In genomic region chr16:87824016-87824990, GRCh38 we compare ENCODE assay signal across 26 cellular contexts. TPM values are rescaled to one million over a fixed set of nuclear protein-coding genes. Genes with fewer than 3 reads are reported as not detected.
DNase-seq lines count a peak whose midpoint lies in the region; ATAC-seq, FAIRE-seq and TF ChIP-seq lines count a peak whose summit lies in the region.
"Had no signal": no experiment of that assay in that cellular context is flagged by ENCODE, and none has a peak within 500 bp of the region (broad histone marks: within the 10 kb centered on the region; RNA-seq: fewer than 3 reads in every experiment).

No MANE protein-coding gene starts in this region.

- H3K9me3 Mint-ChIP-seq in activated CD4-positive, alpha-beta T cell treated with anti-CD3 and anti-CD28 coated beads for 36 hours (ENCODE audit: low read depth) = no peaks in the 10 kb centered on the region
- peaks cover 2% of the 10 kb centered on the region for H3K9me3 Mint-ChIP-seq in activated CD4-positive, alpha-beta T cell treated with anti-CD3 and anti-CD28 coated beads, Interleukin-2, amount 10 ng/mL, durations not matched to agents 7 days and 5 days

- H3K36me3 ChIP-seq in WERI-Rb-1 (no peaks in the 10 kb centered on the region), HepG2 (replicated peaks in 1 of 2; ENCODE audit: control insufficient read depth in 1 of 2, insufficient read depth in 2 of 2, low read length in 2 of 2) (no peaks in the 10 kb centered on the region)
- H3K36me3 ChIP-seq: gastroesophageal sphincter, sigmoid colon, upper lobe of left lung had no signal

- CTCF ChIA-PET in activated CD4-positive, alpha-beta T cell treated with anti-CD3 and anti-CD28 coated beads for 36 hours (lab: Charles Lee) = interaction anchor here (1.0 kb wide), 3 partner anchors 25 to 77 kb away, joined by 3 to 5 read pairs (median 3); no protein-coding TSS in a partner anchor
- CTCF ChIA-PET in activated CD4-positive, alpha-beta T cell treated with anti-CD3 and anti-CD28 coated beads, Interleukin-2, amount 10 ng/mL, durations not matched to agents 7 days and 5 days (lab: Charles Lee) = interaction anchor here (0.9 to 1.5 kb wide), 3 partner anchors 16 to 32 kb away, joined by 3 read pairs; no protein-coding TSS in a partner anchor
- CTCF ChIA-PET in HepG2 (lab: Yijun Ruan, JAX; ENCODE audit: low intra/inter-chr PET ratio, low total read pairs) = no interaction called here

- no TSS peak for BruUV-seq in HepG2 (replicated peaks; lab: Mats Ljungman, UMichigan)

- FAIRE-seq in HepG2 (lab: Jason Lieb, UNC) = no peak
- FAIRE-seq: colon had no signal

- H3K9ac ChIP-seq in HepG2 (ENCODE audit: insufficient read depth, low read depth, low read length) = no peak overlapping the region

- ATAC-seq in activated CD4-positive, alpha-beta T cell treated with anti-CD3 and anti-CD28 coated beads for 36 hours = no peak
- ATAC-seq in HepG2 = peak; percentile 4
- ATAC-seq: gastroesophageal sphincter, mucosa of descending colon, SK-N-SH treated with all-trans-retinoic acid at 6 μM for 48 hours had no signal

- no peak for TF ChIP-seq RAD21 in HepG2 (CRISPR knock-in tag; IDR thresholded peaks at IDR 0.05)

- intact Hi-C loops in activated CD4-positive, alpha-beta T cell treated with anti-CD3 and anti-CD28 coated beads for 36 hours (cut with DNase I, micrococcal nuclease) = loop anchor here in 1 of 2 experiments (5.0 kb wide), 1 partner anchor 42 kb away; no protein-coding TSS in a partner anchor
- intact Hi-C loops in HepG2 (cut with micrococcal nuclease; ENCODE audit: unreplicated experiment) = no loop called here

- TF ChIP-seq EP300 in HepG2 (IDR thresholded peaks at IDR 0.05; ENCODE audit: low read depth in 2 of 2, low read length in 2 of 2) (no peak), HepG2 (CRISPR knock-in tag; IDR thresholded peaks at IDR 0.05; ENCODE audit: borderline replicate concordance) (no peak)

- H3K79me2 ChIP-seq in HepG2 (ENCODE audit: insufficient read depth, low read length) = no peaks in the 10 kb centered on the region

- H3K27ac Mint-ChIP-seq in activated CD4-positive, alpha-beta T cell treated with anti-CD3 and anti-CD28 coated beads for 36 hours = no peak overlapping the region
- H3K27ac Mint-ChIP-seq in activated CD4-positive, alpha-beta T cell treated with anti-CD3 and anti-CD28 coated beads, Interleukin-2, amount 10 ng/mL, durations not matched to agents 7 days and 5 days = no peak overlapping the region

- no peak overlapping the region for H2AFZ ChIP-seq in HepG2 (ENCODE audit: low read length)

- H3K36me3 Mint-ChIP-seq in activated CD4-positive, alpha-beta T cell treated with anti-CD3 and anti-CD28 coated beads for 36 hours (ENCODE audit: low read depth) = peaks cover 2% of the 10 kb centered on the region
- no peaks in the 10 kb centered on the region for H3K36me3 Mint-ChIP-seq in activated CD4-positive, alpha-beta T cell treated with anti-CD3 and anti-CD28 coated beads, Interleukin-2, amount 10 ng/mL, durations not matched to agents 7 days and 5 days (ENCODE audit: low read depth)

- H3K4me1 ChIP-seq in HepG2 (ENCODE audit: insufficient read depth, low read length) = peaks cover 83% of the 10 kb centered on the region
- H3K4me1 ChIP-seq: upper lobe of left lung had no signal

- peak; percentile 32 for DNase-seq in activated CD4-positive, alpha-beta T cell treated with anti-CD3 and anti-CD28 coated beads for 36 hours
- no peak for DNase-seq in activated CD4-positive, alpha-beta T cell treated with anti-CD3 and anti-CD28 coated beads, Interleukin-2, amount 10 ng/mL, durations not matched to agents 7 days and 5 days
- DNase-seq in EH (ENCODE audit: low read depth) (peak; percentile 39), WERI-Rb-1 (peak; percentile 28), HepG2 (ENCODE audit: low spot score) (no peak), RPMI8226 (no peak), NCI-H82 (lab: John Stamatoyannopoulos, UW) (no peak)
- no peak for DNase-seq in activated effector memory CD4-positive, alpha-beta T cell treated with Interleukin-2 at 50 U/mL for 16 hours
- DNase-seq: 8988T; activated CD8-positive, alpha-beta memory T cell treated with anti-CD3 and anti-CD28 coated beads, Interleukin-2, amount 50 U/mL, for 48 hours; activated gamma-delta T cell; DMS79; effector memory CD4-positive, alpha-beta T cell; GOT3; IMR-90; islet precursor cell; NCI-H1092 treated with DMSO at 0.1 percent for 48 hours; NCI-H2029; NCI-H69; sigmoid colon had no signal

- POLR2A ChIA-PET in activated CD4-positive, alpha-beta T cell treated with anti-CD3 and anti-CD28 coated beads for 36 hours (lab: Charles Lee) = interaction anchor here (0.6 to 2.0 kb wide), 3 partner anchors 10 to 45 kb away, joined by 5 to 12 read pairs (median 5); no protein-coding TSS in a partner anchor
- POLR2A ChIA-PET in activated CD4-positive, alpha-beta T cell treated with anti-CD3 and anti-CD28 coated beads, Interleukin-2, amount 10 ng/mL, durations not matched to agents 7 days and 5 days (lab: Charles Lee) = no interaction called here
- POLR2A ChIA-PET in HepG2 (lab: Yijun Ruan, JAX) = interaction anchor here (0.8 to 2.5 kb wide), 6 partner anchors 15 to 44 kb away, joined by 3 to 10 read pairs (median 5); no protein-coding TSS in a partner anchor

- TF ChIP-seq CTCF in WERI-Rb-1 (IDR thresholded peaks at IDR 0.05; ENCODE audit: low read depth, low read length) (no peak), HepG2 (CRISPR knock-in tag; IDR thresholded peaks at IDR 0.05) (no peak)

- peak overlapping the region; percentile 91 for H3K27ac ChIP-seq in WERI-Rb-1
- H3K27ac ChIP-seq in HepG2 (ENCODE audit: extremely low read length, insufficient read depth, low read length) = no peak overlapping the region
- H3K27ac ChIP-seq: gastroesophageal sphincter, HL-60, sigmoid colon, upper lobe of left lung had no signal

- peaks cover 7% of the 10 kb centered on the region for H3K4me1 Mint-ChIP-seq in activated CD4-positive, alpha-beta T cell treated with anti-CD3 and anti-CD28 coated beads for 36 hours
- peaks cover 15% of the 10 kb centered on the region for H3K4me1 Mint-ChIP-seq in activated CD4-positive, alpha-beta T cell treated with anti-CD3 and anti-CD28 coated beads, Interleukin-2, amount 10 ng/mL, durations not matched to agents 7 days and 5 days

- no peak overlapping the region for H3K4me2 ChIP-seq in HepG2 (ENCODE audit: low read depth, low read length)

- H3K4me3 Mint-ChIP-seq in activated CD4-positive, alpha-beta T cell treated with anti-CD3 and anti-CD28 coated beads for 36 hours = peak overlapping the region; percentile 33
- no peak overlapping the region for H3K4me3 Mint-ChIP-seq in activated CD4-positive, alpha-beta T cell treated with anti-CD3 and anti-CD28 coated beads, Interleukin-2, amount 10 ng/mL, durations not matched to agents 7 days and 5 days

- 35% methylated on average over 11 of the region's 19 CpGs for WGBS in HepG2 (ENCODE audit: low lambda C conversion rate)

- no peaks in the 10 kb centered on the region for H4K20me1 ChIP-seq in HepG2 (ENCODE audit: insufficient read depth, low read length)

- no peaks in the 10 kb centered on the region for H3K27me3 Mint-ChIP-seq in activated CD4-positive, alpha-beta T cell treated with anti-CD3 and anti-CD28 coated beads for 36 hours
- H3K27me3 Mint-ChIP-seq in activated CD4-positive, alpha-beta T cell treated with anti-CD3 and anti-CD28 coated beads, Interleukin-2, amount 10 ng/mL, durations not matched to agents 7 days and 5 days = no peaks in the 10 kb centered on the region

- H3K4me3 ChIP-seq in WERI-Rb-1 (ENCODE audit: low read depth, low read length) (no peak overlapping the region), HepG2 (replicated peaks in 1 of 3; ENCODE audit: insufficient read depth in 1 of 3, low read depth in 2 of 3, low read length in 3 of 3) (no peak overlapping the region)
- H3K4me3 ChIP-seq: gastroesophageal sphincter, mucosa of descending colon, sigmoid colon, upper lobe of left lung had no signal

- H3K27me3 ChIP-seq in WERI-Rb-1 (ENCODE audit: insufficient read depth, low read depth, severe bottlenecking) (no peaks in the 10 kb centered on the region), HepG2 (ENCODE audit: control insufficient read depth in 1 of 2, insufficient read depth in 2 of 2, low read length in 2 of 2) (peaks cover 10 to 57% of the 10 kb centered on the region in 2 experiments)
- H3K27me3 ChIP-seq: upper lobe of left lung had no signal

- in situ Hi-C loops in HepG2 (cut with HindIII; ENCODE audit: extremely low pct_ligation_motif_present, low pct_unique_long_range_greater_than_20kb) = no loop called here

- H3K9me3 ChIP-seq in WERI-Rb-1 (ENCODE audit: severe bottlenecking) (no peaks in the 10 kb centered on the region), HepG2 (ENCODE audit: low read length) (no peaks in the 10 kb centered on the region)
- H3K9me3 ChIP-seq: gastroesophageal sphincter, mucosa of descending colon, sigmoid colon, upper lobe of left lung had no signal

- TF ChIP-seq POLR2A in HepG2 (IDR thresholded peaks at IDR 0.05; ENCODE audit: insufficient read depth in 1 of 2, low read depth in 2 of 2, low read length in 2 of 2) = no peak

RNA-seq across cellular contexts. Expression of gene SLC7A5, which starts 45.0 kb away (rescaled TPM):
- 100 to 1,000 TPM; 337 to 354 TPM for total RNA-seq in activated CD4-positive, alpha-beta T cell treated with anti-CD3 and anti-CD28 coated beads for 36 hours
- 10 to 100 TPM; 73.1 to 77.1 TPM for total RNA-seq in activated CD4-positive, alpha-beta T cell treated with anti-CD3 and anti-CD28 coated beads, Interleukin-2, amount 10 ng/mL, durations not matched to agents 7 days and 5 days
- 84.4 and 155 TPM in 2 replicates for total RNA-seq in HepG2 (2016; rRNA removed; fragmentation: Illumina TruSeq; extraction: Trizol)
- total RNA-seq in HepG2 (2016; cell fraction: cytosol; rRNA removed; fragmentation: Illumina TruSeq; extraction: Trizol; ENCODE audit: low read depth) = 20.4 and 21.0 TPM in 2 replicates
- total RNA-seq in HepG2 (2016; cell fraction: insoluble cytoplasmic fraction; rRNA removed; fragmentation: Illumina TruSeq; extraction: Trizol) = 65.4 and 165 TPM in 2 replicates
- total RNA-seq in HepG2 (2016; cell fraction: membrane; rRNA removed; fragmentation: Illumina TruSeq; extraction: Trizol) = 76.8 and 82.0 TPM in 2 replicates
- 144 and 171 TPM in 2 replicates for total RNA-seq in HepG2 (2016; cell fraction: nucleus; rRNA removed; fragmentation: Illumina TruSeq; extraction: Trizol)
- 79.6 and 84.0 TPM in 2 replicates for polyA plus RNA-seq in HepG2 (2011; rRNA removed)
- 58.4 and 80.8 TPM in 2 replicates for polyA plus RNA-seq in HepG2 (2011; cell fraction: cytosol; rRNA removed)
- 118 and 147 TPM in 2 replicates for polyA plus RNA-seq in HepG2 (2011; cell fraction: nucleus; rRNA removed)
- polyA plus RNA-seq in HepG2 (2012) = 135 and 207 TPM in 2 replicates
- polyA plus RNA-seq in HepG2 (2016; cell fraction: cytosol; fragmentation: Illumina TruSeq; extraction: Trizol; ENCODE audit: low read depth) = 17.8 and 19.1 TPM in 2 replicates
- polyA plus RNA-seq in HepG2 (2016; cell fraction: insoluble cytoplasmic fraction; fragmentation: Illumina TruSeq; extraction: Trizol; ENCODE audit: low read depth) = 93.2 and 121 TPM in 2 replicates
- 56.5 and 59.3 TPM in 2 replicates for polyA plus RNA-seq in HepG2 (2016; cell fraction: membrane; fragmentation: Illumina TruSeq; extraction: Trizol; ENCODE audit: low read depth)
- 307 and 313 TPM in 2 replicates for polyA plus RNA-seq in HepG2 (2016; cell fraction: nucleus; fragmentation: Illumina TruSeq; extraction: Trizol; ENCODE audit: insufficient read depth, low read depth)
- 157 and 170 TPM in 2 replicates for polyA minus RNA-seq in HepG2 (2011; rRNA and poly(A)+ RNA removed; ENCODE audit: low replicate concordance)
- polyA minus RNA-seq in HepG2 (2011; cell fraction: cytosol; rRNA and poly(A)+ RNA removed) = 88.7 and 88.8 TPM in 2 replicates
- 35.7 and 42.5 TPM in 2 replicates for polyA minus RNA-seq in HepG2 (2011; cell fraction: nucleus; rRNA and poly(A)+ RNA removed)

RNA-seq across cellular contexts. Expression of gene KLHDC4, which starts 58.5 kb away (rescaled TPM):
- total RNA-seq in activated CD4-positive, alpha-beta T cell treated with anti-CD3 and anti-CD28 coated beads for 36 hours = 10 to 100 TPM; 67.0 to 77.3 TPM
- 100 to 1,000 TPM in 1 of 2 experiments, 10 to 100 TPM in 1; 83.2 to 102 TPM for total RNA-seq in activated CD4-positive, alpha-beta T cell treated with anti-CD3 and anti-CD28 coated beads, Interleukin-2, amount 10 ng/mL, durations not matched to agents 7 days and 5 days
- total RNA-seq in HepG2 (2016; rRNA removed; fragmentation: Illumina TruSeq; extraction: Trizol) = 26.7 and 31.8 TPM in 2 replicates
- total RNA-seq in HepG2 (2016; cell fraction: cytosol; rRNA removed; fragmentation: Illumina TruSeq; extraction: Trizol; ENCODE audit: low read depth) = 19.6 and 21.0 TPM in 2 replicates
- 27.2 and 34.0 TPM in 2 replicates for total RNA-seq in HepG2 (2016; cell fraction: insoluble cytoplasmic fraction; rRNA removed; fragmentation: Illumina TruSeq; extraction: Trizol)
- total RNA-seq in HepG2 (2016; cell fraction: membrane; rRNA removed; fragmentation: Illumina TruSeq; extraction: Trizol) = 12.7 and 13.0 TPM in 2 replicates
- 35.2 and 38.5 TPM in 2 replicates for total RNA-seq in HepG2 (2016; cell fraction: nucleus; rRNA removed; fragmentation: Illumina TruSeq; extraction: Trizol)
- polyA plus RNA-seq in HepG2 (2011; rRNA removed) = 18.7 and 22.7 TPM in 2 replicates
- 8.9 and 14.1 TPM in 2 replicates for polyA plus RNA-seq in HepG2 (2011; cell fraction: cytosol; rRNA removed)
- polyA plus RNA-seq in HepG2 (2011; cell fraction: nucleus; rRNA removed) = 122 TPM in 2 replicates
- 24.2 and 33.3 TPM in 2 replicates for polyA plus RNA-seq in HepG2 (2012)
- polyA plus RNA-seq in HepG2 (2016; cell fraction: cytosol; fragmentation: Illumina TruSeq; extraction: Trizol; ENCODE audit: low read depth) = 3.6 TPM in 2 replicates
- 25.4 and 27.5 TPM in 2 replicates for polyA plus RNA-seq in HepG2 (2016; cell fraction: insoluble cytoplasmic fraction; fragmentation: Illumina TruSeq; extraction: Trizol; ENCODE audit: low read depth)
- polyA plus RNA-seq in HepG2 (2016; cell fraction: membrane; fragmentation: Illumina TruSeq; extraction: Trizol; ENCODE audit: low read depth) = 6.5 and 8.9 TPM in 2 replicates
- 82.6 and 96.2 TPM in 2 replicates for polyA plus RNA-seq in HepG2 (2016; cell fraction: nucleus; fragmentation: Illumina TruSeq; extraction: Trizol; ENCODE audit: insufficient read depth, low read depth)
- polyA minus RNA-seq in HepG2 (2011; rRNA and poly(A)+ RNA removed; ENCODE audit: low replicate concordance) = 24.4 and 42.1 TPM in 2 replicates
- polyA minus RNA-seq in HepG2 (2011; cell fraction: cytosol; rRNA and poly(A)+ RNA removed) = 8.9 and 11.7 TPM in 2 replicates
- 42.6 and 46.6 TPM in 2 replicates for polyA minus RNA-seq in HepG2 (2011; cell fraction: nucleus; rRNA and poly(A)+ RNA removed)

Comparison
In these comparisons a context has a peak if more than half of its experiments do, and no peak if none do; other contexts are left out.
1. DNase-seq: peak in activated CD4-positive, alpha-beta T cell treated with anti-CD3 and anti-CD28 coated beads for 36 hours (single experiment), EH (single experiment) and WERI-Rb-1 (single experiment); none in activated CD4-positive, alpha-beta T cell treated with anti-CD3 and anti-CD28 coated beads, Interleukin-2, amount 10 ng/mL, durations not matched to agents 7 days and 5 days (single experiment), HepG2 (single experiment), activated effector memory CD4-positive, alpha-beta T cell treated with Interleukin-2 at 50 U/mL for 16 hours (single experiment), RPMI8226 (single experiment) and NCI-H82 (single experiment).